15 cellular contexts compared by ENCODE assay signal in the genomic region with DNA sequence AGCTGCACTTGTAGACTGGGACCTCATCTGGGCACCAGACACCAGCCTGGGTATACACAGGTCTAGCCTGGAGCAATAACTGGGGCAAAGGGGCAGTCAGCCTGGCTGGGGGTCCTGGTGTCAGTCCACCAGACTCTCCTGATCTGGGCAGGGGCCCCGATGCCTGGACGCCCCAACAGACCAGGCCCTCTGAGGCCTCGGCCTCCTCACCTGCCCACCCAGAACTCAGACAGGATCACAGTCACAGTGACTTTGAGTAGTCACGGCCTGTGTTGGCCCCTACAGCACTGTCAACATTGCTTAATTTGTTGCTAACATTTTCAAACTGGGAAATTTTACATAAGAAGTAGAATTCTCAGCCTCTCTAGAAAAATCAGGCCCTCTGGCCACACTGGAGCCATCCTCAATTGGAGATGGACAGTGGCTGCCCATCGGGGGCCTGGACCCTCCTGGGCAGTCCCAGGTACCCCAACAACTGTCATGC. TPM values are rescaled to one million over a fixed set of nuclear protein-coding genes. Genes with fewer than 3 reads are reported as not detected.
DNase-seq lines count a peak whose midpoint lies in the region; ATAC-seq and TF ChIP-seq lines count a peak whose summit lies in the region.
"Had no signal": no experiment of that assay in that cellular context is flagged by ENCODE, and none has a peak within 500 bp of the region (broad histone marks: within the 10 kb centered on the region; RNA-seq: fewer than 3 reads in every experiment).

No MANE protein-coding gene starts in this region.

- H3K9me3 ChIP-seq in right cardiac atrium (ENCODE audit: control insufficient read depth, low read length) (no peaks in the 10 kb centered on the region), iPS-15b (ENCODE audit: control insufficient read depth, insufficient read depth, low read length) (no peaks in the 10 kb centered on the region)
- H3K9me3 ChIP-seq: upper lobe of right lung had no signal

- H3K4me1 ChIP-seq in right cardiac atrium (ENCODE audit: control insufficient read depth, insufficient read depth, low read length) (peaks cover 10% of the 10 kb centered on the region), iPS-15b (ENCODE audit: control insufficient read depth, insufficient read depth, low read length) (peaks cover 11% of the 10 kb centered on the region)

- ATAC-seq in right cardiac atrium (no peak), Right ventricle myocardium superior (ENCODE audit: poor library complexity) (no peak), GM21515 (IDR thresholded peaks at IDR 0.05; ENCODE audit: unreplicated experiment) (no peak), HG02973 (IDR thresholded peaks at IDR 0.05; ENCODE audit: unreplicated experiment) (no peak)
- ATAC-seq: upper lobe of right lung had no signal

- H3K36me3 ChIP-seq in iPS-15b (ENCODE audit: control insufficient read depth, insufficient read depth, low read length), result peaks cover 26% of the 10 kb centered on the region

- TF ChIP-seq CTCF in VCaP (conservative IDR thresholded peaks at IDR 0.05), result peak; percentile 15; the same call in 1 of the 2 replicates

- H3K9ac ChIP-seq in iPS-15b (ENCODE audit: low read depth, low read length), result peak overlapping the region; percentile 37

- H3K27ac ChIP-seq in right cardiac atrium (ENCODE audit: low read length) (no peak overlapping the region), VCaP (no peak overlapping the region)
- H3K27ac ChIP-seq: upper lobe of right lung had no signal

- intact Hi-C loops in right cardiac atrium (cut with DNase I), result loop anchor here in 1 of 4 donors (5.0 kb wide), 2 partner anchors 44 to 109 kb away; partner anchors contain the start of gene WDR82
- intact Hi-C loops in Right ventricle myocardium superior (cut with DNase I), result no loop called here

- H3K27me3 ChIP-seq in right cardiac atrium (ENCODE audit: control insufficient read depth, insufficient read depth) (no peaks in the 10 kb centered on the region), iPS-15b (ENCODE audit: control insufficient read depth, insufficient read depth, low read length) (no peaks in the 10 kb centered on the region)
- H3K27me3 ChIP-seq: upper lobe of right lung had no signal

- peak in 2 of 3 donors; percentile 29 to 38 for DNase-seq in right cardiac atrium
- no peak for DNase-seq in Right ventricle myocardium superior
- no peak for DNase-seq in NCI-H524 treated with DMSO at 0.1 percent for 48 hours (lab: John Stamatoyannopoulos, UW)
- DNase-seq: activated CD4-positive, CD25-positive, alpha-beta regulatory T cell treated with anti-CD3 and anti-CD28 coated beads, Interleukin-2, amount 50 U/mL, for 72 hours; AML-193; DMS79 treated with DMSO at 0.1 percent for 48 hours; NCI-H2107; nephron progenitor cell; upper lobe of right lung had no signal

- WGBS in right cardiac atrium, result 90% methylated on average over 5 of the region's 5 CpGs

- H3K4me3 ChIP-seq in right cardiac atrium (ENCODE audit: low read length) (no peak overlapping the region), iPS-15b (ENCODE audit: low read depth, low read length) (no peak overlapping the region)
- H3K4me3 ChIP-seq: upper lobe of right lung had no signal

RNA-seq across cellular contexts. Expression of gene TWF2, which starts 5.8 kb away (rescaled TPM):
- total RNA-seq in right cardiac atrium, result 10 to 100 TPM; 32.0 to 70.0 (median 45.0) TPM
- 56.5 TPM for polyA plus RNA-seq in right cardiac atrium
- total RNA-seq in Right ventricle myocardium superior, result 131 TPM

RNA-seq across cellular contexts. Expression of gene TLR9, which starts 7.7 kb away (rescaled TPM):
- total RNA-seq in right cardiac atrium (under 1 TPM; 0.09 to 0.24 (median 0.20) TPM), Right ventricle myocardium superior (0.32 TPM)
- 0.05 TPM for polyA plus RNA-seq in right cardiac atrium
- total RNA-seq: fibroblast of villous mesenchyme, lung microvascular endothelial cell had no signal

RNA-seq across cellular contexts. Expression of gene PPM1M, which starts 12.4 kb away (rescaled TPM):
- 10 to 100 TPM; 11.3 to 16.3 (median 14.7) TPM for total RNA-seq in right cardiac atrium
- polyA plus RNA-seq in right cardiac atrium, result 9.5 TPM
- 8.4 TPM for total RNA-seq in Right ventricle myocardium superior

RNA-seq across cellular contexts. Expression of gene ALAS1, which starts 35.2 kb away (rescaled TPM):
- 100 to 1,000 TPM in 3 of 4 donors, 10 to 100 TPM in 1; 95.7 to 123 (median 110) TPM for total RNA-seq in right cardiac atrium
- polyA plus RNA-seq in right cardiac atrium, result 119 TPM
- 160 TPM for total RNA-seq in Right ventricle myocardium superior

RNA-seq across cellular contexts. Expression of gene WDR82, which starts 45.3 kb away (rescaled TPM):
- total RNA-seq in right cardiac atrium, result 10 to 100 TPM; 61.0 to 65.5 (median 63.2) TPM
- polyA plus RNA-seq in right cardiac atrium, result 36.9 TPM
- total RNA-seq in Right ventricle myocardium superior, result 61.0 TPM

Comparison
In these comparisons a context has a peak if more than half of its experiments do, and no peak if none do; other contexts are left out.
1. DNase-seq: peak in right cardiac atrium (2 of 3); none in Right ventricle myocardium superior (single experiment) and NCI-H524 treated with DMSO at 0.1 percent for 48 hours (single experiment).